ENCODE assay signal across 18 cellular contexts in the genomic region with DNA sequence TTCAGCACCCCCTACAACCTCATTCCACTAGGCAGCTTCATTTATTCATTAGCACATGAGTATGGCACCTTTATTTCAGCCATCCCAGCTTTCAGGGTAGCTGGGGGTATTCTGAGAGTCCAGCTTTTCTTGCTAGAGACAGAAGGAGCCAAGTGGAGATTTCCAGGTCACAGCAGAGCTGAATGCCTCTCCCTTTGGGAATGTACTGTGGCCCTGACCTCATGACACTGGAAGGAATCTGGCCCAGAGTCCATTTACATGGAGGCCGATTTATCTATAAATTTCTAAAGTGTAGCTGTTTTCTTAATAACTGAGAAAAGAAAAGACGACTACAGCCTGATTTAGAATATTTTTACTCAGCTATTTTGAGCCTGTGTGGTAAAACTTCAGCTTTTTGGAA. TPM values are rescaled to one million over a fixed set of nuclear protein-coding genes. Genes with fewer than 3 reads are reported as not detected.
"Had no signal": no experiment of that assay in that cellular context is flagged by ENCODE, and none has a peak within 500 bp of the region (broad histone marks: within the 10 kb centered on the region; RNA-seq: fewer than 3 reads in every experiment).

No MANE protein-coding gene starts in this region.

- H3K27ac ChIP-seq: colonic mucosa, foreskin keratinocyte, upper lobe of right lung had no signal

- H3K4me1 ChIP-seq: colonic mucosa, foreskin keratinocyte, upper lobe of right lung had no signal

- H3K27me3 ChIP-seq: colonic mucosa, stomach, upper lobe of right lung had no signal

- H3K9me3 ChIP-seq: colonic mucosa, stomach, upper lobe of right lung had no signal

- FAIRE-seq: keratinocyte had no signal

- ATAC-seq: activated CD8-positive, alpha-beta memory T cell treated with anti-CD3 and anti-CD28 coated beads, Interleukin-2, amount 10 ng/mL, durations not matched to agents 7 days and 5 days; foreskin keratinocyte; naive thymus-derived CD8-positive, alpha-beta T cell; stimulated activated effector memory CD8-positive, alpha-beta T cell treated with anti-CD3 and anti-CD28 coated beads, Interleukin-12 subunit alpha, Interleukin-12 subunit beta, amount 100 ng/mL, for 72 hours; upper lobe of right lung had no signal

- H3K36me3 ChIP-seq: colonic mucosa, stomach, upper lobe of right lung had no signal

- DNase-seq: activated CD4-positive, alpha-beta memory T cell treated with anti-CD3 and anti-CD28 coated beads, Interleukin-2, amount 10 ng/mL, durations not matched to agents 7 days and 5 days; activated CD4-positive, alpha-beta T cell treated with anti-CD3 and anti-CD28 coated beads for 48 hours; activated CD4-positive, CD25-positive, alpha-beta regulatory T cell; activated CD8-positive, alpha-beta memory T cell treated with anti-CD3 and anti-CD28 coated beads, Interleukin-2, amount 10 ng/mL, durations not matched to agents 7 days and 5 days; amniotic stem cell; colonic mucosa; foreskin keratinocyte; glutamatergic neuron; naive thymus-derived CD8-positive, alpha-beta T cell; posterior cingulate gyrus; retina; stimulated activated CD4-positive, alpha-beta T cell treated with anti-CD3 and anti-CD28 coated beads, Interleukin-4, amount 100 ng/mL, for 24 hours; stomach; T-helper 1 cell; T-helper 9 cell; upper lobe of right lung had no signal

- H3K4me3 ChIP-seq: colonic mucosa, stomach, upper lobe of right lung had no signal

RNA-seq across cellular contexts. Expression of a gene that starts 47.2 kb away (rescaled TPM):
- polyA plus RNA-seq: naive thymus-derived CD8-positive, alpha-beta T cell had no signal
